In genomic region chr11:62124186-62125113, GRCh38 we compare ENCODE assay signal across 8 cellular contexts. TPM values are rescaled to one million over a fixed set of nuclear protein-coding genes. Genes with fewer than 3 reads are reported as not detected.
DNase-seq lines count a peak whose midpoint lies in the region; ATAC-seq and TF ChIP-seq lines count a peak whose summit lies in the region.

No MANE protein-coding gene starts in this region.

- peak; percentile 41 for DNase-seq in NCI-H510A treated with DMSO at 0.1 percent for 48 hours (lab: John Stamatoyannopoulos, UW)
- DNase-seq in NCI-H510A (lab: John Stamatoyannopoulos, UW) = no peak
- peak; percentile 77 for DNase-seq in GM23248
- peak; percentile 53 for DNase-seq in MM.1S
- peak; percentile 29 for DNase-seq in activated T-helper 1 cell treated with anti-CD3 and anti-CD28 coated beads, Interleukin-12 subunit alpha, Interleukin-12 subunit beta, Interleukin-2, Interleukin-4 antibody, amounts not matched to agents 30 ng/mL and 10 ng/mL and 1 ng/mL, durations not matched to agents 14 hours and 24 hours and 36 hours (ENCODE audit: low spot score)
- DNase-seq in Right ventricle myocardium superior = peak; percentile 63
- DNase-seq in midbrain (lab: John Stamatoyannopoulos, UW) = no peak

- H3K27ac Mint-ChIP-seq in activated T-helper 1 cell treated with anti-CD3 and anti-CD28 coated beads, Interleukin-12 subunit alpha, Interleukin-12 subunit beta, Interleukin-2, Interleukin-4 antibody, amounts not matched to agents 30 ng/mL and 10 ng/mL and 1 ng/mL, durations not matched to agents 14 hours and 24 hours and 36 hours = peak overlapping the region; percentile 73

- peaks cover 33% of the 10 kb centered on the region for H3K4me1 Mint-ChIP-seq in activated T-helper 1 cell treated with anti-CD3 and anti-CD28 coated beads, Interleukin-12 subunit alpha, Interleukin-12 subunit beta, Interleukin-2, Interleukin-4 antibody, amounts not matched to agents 30 ng/mL and 10 ng/mL and 1 ng/mL, durations not matched to agents 14 hours and 24 hours and 36 hours (ENCODE audit: low read depth)

- H2AFZ ChIP-seq in GM23248 (peak overlapping the region; percentile 83), MM.1S (ENCODE audit: low read length) (peak overlapping the region; percentile 79), parathyroid adenoma (peak overlapping the region; percentile 87)

- H3K27ac ChIP-seq in GM23248 = peak overlapping the region; percentile 51
- peak overlapping the region; percentile 31; the same call in 1 of the 2 replicates for H3K27ac ChIP-seq in MM.1S (ENCODE audit: low read length)
- no peak overlapping the region for H3K27ac ChIP-seq in parathyroid adenoma

- peak overlapping the region; percentile 94 for H3K4me3 Mint-ChIP-seq in activated T-helper 1 cell treated with anti-CD3 and anti-CD28 coated beads, Interleukin-12 subunit alpha, Interleukin-12 subunit beta, Interleukin-2, Interleukin-4 antibody, amounts not matched to agents 30 ng/mL and 10 ng/mL and 1 ng/mL, durations not matched to agents 14 hours and 24 hours and 36 hours

- no peaks in the 10 kb centered on the region for H3K36me3 ChIP-seq in GM23248 (ENCODE audit: low read depth)
- no peaks in the 10 kb centered on the region; the same call in 1 of the 2 replicates for H3K36me3 ChIP-seq in MM.1S (replicated peaks; ENCODE audit: insufficient read depth, low read length)
- no peaks in the 10 kb centered on the region for H3K36me3 ChIP-seq in parathyroid adenoma (ENCODE audit: control insufficient read depth, insufficient read depth, low read length)

- H3K4me2 ChIP-seq in GM23248 (ENCODE audit: unreplicated experiment) (peak overlapping the region; percentile 90), MM.1S (ENCODE audit: low read depth, low read length) (peak overlapping the region; percentile 93), parathyroid adenoma (ENCODE audit: low read length) (peak overlapping the region; percentile 77)

- peak overlapping the region; percentile 85 for H3K4me3 ChIP-seq in GM23248
- H3K4me3 ChIP-seq in MM.1S (ENCODE audit: low read length) = peak overlapping the region; percentile 94
- H3K4me3 ChIP-seq in parathyroid adenoma (ENCODE audit: low read depth, low read length) = peak overlapping the region; percentile 86

- peaks cover 13% of the 10 kb centered on the region for H3K4me1 ChIP-seq in GM23248 (ENCODE audit: insufficient read depth)
- peaks cover 6% of the 10 kb centered on the region; the same call in 1 of the 2 replicates for H3K4me1 ChIP-seq in MM.1S (ENCODE audit: low read length)
- H3K4me1 ChIP-seq in parathyroid adenoma = peaks cover 3% of the 10 kb centered on the region

- TF ChIP-seq CTCF in MM.1S (IDR thresholded peaks at IDR 0.05; ENCODE audit: low read length) (no peak), parathyroid adenoma (IDR thresholded peaks at IDR 0.05) (no peak)

- H4K20me1 ChIP-seq in GM23248 (ENCODE audit: insufficient read depth) = no peaks in the 10 kb centered on the region
- no peaks in the 10 kb centered on the region for H4K20me1 ChIP-seq in MM.1S (ENCODE audit: insufficient read depth, low read length)

- H3F3A ChIP-seq in GM23248 (ENCODE audit: insufficient read depth) = peaks cover 4% of the 10 kb centered on the region; the same call in 1 of the 2 replicates
- H3F3A ChIP-seq in MM.1S (ENCODE audit: insufficient read depth, low read length) = no peaks in the 10 kb centered on the region

- H3K9ac ChIP-seq in GM23248 = peak overlapping the region; percentile 82
- H3K9ac ChIP-seq in MM.1S (ENCODE audit: low read length) = peak overlapping the region; percentile 80
- H3K9ac ChIP-seq in parathyroid adenoma = peak overlapping the region; percentile 21

- intact Hi-C loops in activated T-helper 1 cell treated with anti-CD3 and anti-CD28 coated beads, Interleukin-12 subunit alpha, Interleukin-12 subunit beta, Interleukin-2, Interleukin-4 antibody, amounts not matched to agents 30 ng/mL and 10 ng/mL and 1 ng/mL, durations not matched to agents 14 hours and 24 hours and 36 hours (cut with micrococcal nuclease) = loop anchor here (5.0 to 10.0 kb wide), 4 partner anchors 157 to 583 kb away; partner anchors contain the start of genes BSCL2, FTH1 and GNG3
- intact Hi-C loops in Right ventricle myocardium superior (cut with DNase I) = no loop called here

- 1 to 2% methylated on average over 38 of the region's 39 CpGs for WGBS in GM23248 (ENCODE audit: low coverage in 1 of 2, low lambda C conversion rate in 2 of 2, missing lambda C conversion rate in 2 of 2), 2 experiments

- H3K9me2 ChIP-seq in GM23248 (ENCODE audit: insufficient read depth) (no peaks in the 10 kb centered on the region), MM.1S (replicated peaks; ENCODE audit: insufficient read depth, low read length) (no peaks in the 10 kb centered on the region)

- in situ Hi-C loops in GM23248 (cut with MboI) = no loop called here

- H3K27me3 ChIP-seq in GM23248 (replicated peaks; ENCODE audit: insufficient read depth) (no peaks in the 10 kb centered on the region), MM.1S (replicated peaks; ENCODE audit: insufficient read depth, low read length) (no peaks in the 10 kb centered on the region), parathyroid adenoma (ENCODE audit: control insufficient read depth, insufficient read depth, low read length) (no peaks in the 10 kb centered on the region)

- H3K79me2 ChIP-seq in GM23248 (ENCODE audit: insufficient read depth) (peaks cover 55% of the 10 kb centered on the region), MM.1S (ENCODE audit: low read length) (peaks cover 57% of the 10 kb centered on the region), parathyroid adenoma (peaks cover 9% of the 10 kb centered on the region)

- peak; percentile 40 for ATAC-seq in Right ventricle myocardium superior (ENCODE audit: poor library complexity)

- H3K9me3 Mint-ChIP-seq in activated T-helper 1 cell treated with anti-CD3 and anti-CD28 coated beads, Interleukin-12 subunit alpha, Interleukin-12 subunit beta, Interleukin-2, Interleukin-4 antibody, amounts not matched to agents 30 ng/mL and 10 ng/mL and 1 ng/mL, durations not matched to agents 14 hours and 24 hours and 36 hours = no peaks in the 10 kb centered on the region

- H3K27me3 Mint-ChIP-seq in activated T-helper 1 cell treated with anti-CD3 and anti-CD28 coated beads, Interleukin-12 subunit alpha, Interleukin-12 subunit beta, Interleukin-2, Interleukin-4 antibody, amounts not matched to agents 30 ng/mL and 10 ng/mL and 1 ng/mL, durations not matched to agents 14 hours and 24 hours and 36 hours (ENCODE audit: insufficient read depth) = peaks cover 8% of the 10 kb centered on the region

- H3K9me3 ChIP-seq in GM23248 (ENCODE audit: low read depth) (no peaks in the 10 kb centered on the region), MM.1S (replicated peaks; ENCODE audit: insufficient read depth, low read length) (no peaks in the 10 kb centered on the region), parathyroid adenoma (ENCODE audit: control insufficient read depth, low read length) (no peaks in the 10 kb centered on the region)

- H3K36me3 Mint-ChIP-seq in activated T-helper 1 cell treated with anti-CD3 and anti-CD28 coated beads, Interleukin-12 subunit alpha, Interleukin-12 subunit beta, Interleukin-2, Interleukin-4 antibody, amounts not matched to agents 30 ng/mL and 10 ng/mL and 1 ng/mL, durations not matched to agents 14 hours and 24 hours and 36 hours (ENCODE audit: low read depth) = peaks cover 14% of the 10 kb centered on the region

RNA-seq across cellular contexts. Expression of gene INCENP, which starts 0.6 kb away (rescaled TPM):
- total RNA-seq in GM23248 (2014; rRNA removed; shearing (Covaris generic)) = 16.0 and 39.5 TPM in 2 replicates
- 4.6 and 5.1 TPM in 2 replicates for polyA plus RNA-seq in GM23248 (2016; fragmentation: Nextera tagmentation; extraction: Ambion mirVana)
- total RNA-seq in activated T-helper 1 cell treated with anti-CD3 and anti-CD28 coated beads, Interleukin-12 subunit alpha, Interleukin-12 subunit beta, Interleukin-2, Interleukin-4 antibody, amounts not matched to agents 30 ng/mL and 10 ng/mL and 1 ng/mL, durations not matched to agents 14 hours and 24 hours and 36 hours = 94.3 and 98.1 TPM in 2 replicates
- 10.3 TPM for total RNA-seq in Right ventricle myocardium superior

Comparison
In these comparisons a context has a peak if more than half of its experiments do, and no peak if none do; other contexts are left out.
1. DNase-seq: peak in NCI-H510A treated with DMSO at 0.1 percent for 48 hours (single experiment), GM23248 (single experiment), MM.1S (single experiment), activated T-helper 1 cell treated with anti-CD3 and anti-CD28 coated beads, Interleukin-12 subunit alpha, Interleukin-12 subunit beta, Interleukin-2, Interleukin-4 antibody, amounts not matched to agents 30 ng/mL and 10 ng/mL and 1 ng/mL, durations not matched to agents 14 hours and 24 hours and 36 hours (single experiment) and Right ventricle myocardium superior (single experiment); none in NCI-H510A (single experiment) and midbrain (single experiment).
2. H3K9ac ChIP-seq: peak in every context shown above with its lines; median percentile 82 in GM23248; 80 in MM.1S; 21 in parathyroid adenoma.
3. Peak in every context shown above with its lines, with median percentiles within 50 percentile points of each other: H2AFZ ChIP-seq, H3K4me2 ChIP-seq and H3K4me3 ChIP-seq.